In genomic region chr14:104754213-104754851, GRCh38 we compare ENCODE assay signal across 9 cellular contexts. TPM values are rescaled to one million over a fixed set of nuclear protein-coding genes. Genes with fewer than 3 reads are reported as not detected.
DNase-seq lines count a peak whose midpoint lies in the region; ATAC-seq and TF ChIP-seq lines count a peak whose summit lies in the region.
"Had no signal": no experiment of that assay in that cellular context is flagged by ENCODE, and none has a peak within 500 bp of the region (broad histone marks: within the 10 kb centered on the region; RNA-seq: fewer than 3 reads in every experiment).

No MANE protein-coding gene starts in this region.

- TF ChIP-seq CTCF in astrocyte of the cerebellum (IDR thresholded peaks at IDR 0.05; ENCODE audit: low read depth, low read length, missing control alignments) (no peak), right lobe of liver (IDR thresholded peaks at IDR 0.05) (no peak), tibial nerve (IDR thresholded peaks at IDR 0.05) (no peak)

- H3K27ac ChIP-seq in right lobe of liver (peak overlapping the region; percentile 71 to 89 (median 87)), tibial nerve (peak overlapping the region; percentile 86 to 95 (median 93))

- intact Hi-C loops in right lobe of liver (cut with DNase I) = no loop called here

- TF ChIP-seq EP300 in tibial nerve (IDR thresholded peaks at IDR 0.05) = no peak

- H3K27me3 ChIP-seq in right lobe of liver (no peaks in the 10 kb centered on the region), tibial nerve (no peaks in the 10 kb centered on the region)

- peak overlapping the region; percentile 55 for H3K27ac Mint-ChIP-seq in activated T-cell treated with anti-CD3 and anti-CD28 coated beads, Interleukin-2, amount 50 U/mL, for 72 hours

- TF ChIP-seq POLR2A in right lobe of liver (IDR thresholded peaks at IDR 0.05) = no peak
- no peak for TF ChIP-seq POLR2A in tibial nerve (IDR thresholded peaks at IDR 0.05)

- in situ Hi-C loops in astrocyte of the cerebellum (cut with HindIII; ENCODE audit: low sequenced_read_pairs) = no loop called here

- no peak for ATAC-seq in activated T-cell treated with anti-CD3 and anti-CD28 coated beads, Interleukin-2, amount 50 U/mL, for 72 hours (replicated peaks in 1 of 2)
- ATAC-seq in right lobe of liver = no peak
- ATAC-seq in HG03175 (IDR thresholded peaks at IDR 0.05; ENCODE audit: unreplicated experiment) = no peak

- H3K36me3 ChIP-seq in right lobe of liver (peaks cover 4 to 30% (median 7%) of the 10 kb centered on the region in 4 donors), tibial nerve (peaks cover 0 to 43% (median 3%) of the 10 kb centered on the region in 3 donors)

- H3K27me3 Mint-ChIP-seq in activated T-cell treated with anti-CD3 and anti-CD28 coated beads, Interleukin-2, amount 50 U/mL, for 72 hours (ENCODE audit: low read depth) = no peaks in the 10 kb centered on the region

- peaks cover 38% of the 10 kb centered on the region for H3K4me1 Mint-ChIP-seq in activated T-cell treated with anti-CD3 and anti-CD28 coated beads, Interleukin-2, amount 50 U/mL, for 72 hours (ENCODE audit: low read depth)

- no peaks in the 10 kb centered on the region for H3K9me3 Mint-ChIP-seq in activated T-cell treated with anti-CD3 and anti-CD28 coated beads, Interleukin-2, amount 50 U/mL, for 72 hours

- H3K36me3 Mint-ChIP-seq in activated T-cell treated with anti-CD3 and anti-CD28 coated beads, Interleukin-2, amount 50 U/mL, for 72 hours (ENCODE audit: insufficient read depth in 2 of 2) = peaks cover 0 to 2% of the 10 kb centered on the region in 2 donors

- H3K4me3 Mint-ChIP-seq in activated T-cell treated with anti-CD3 and anti-CD28 coated beads, Interleukin-2, amount 50 U/mL, for 72 hours = peak overlapping the region; percentile 91 to 96

- H3K4me3 ChIP-seq in astrocyte of the cerebellum (ENCODE audit: low read depth, low read length) (peak overlapping the region; percentile 87), right lobe of liver (peak overlapping the region; percentile 76 to 99 (median 91)), tibial nerve (peak overlapping the region; percentile 87 to 100 (median 92))

- H3K9me3 ChIP-seq in right lobe of liver = no peaks in the 10 kb centered on the region
- no peaks in the 10 kb centered on the region for H3K9me3 ChIP-seq in tibial nerve

- DNase-seq in activated T-cell treated with anti-CD3 and anti-CD28 coated beads, Interleukin-2, amount 50 U/mL, for 72 hours = no peak
- no peak for DNase-seq in activated T-cell treated with anti-CD3 and anti-CD28 coated beads, Interleukin-2, amount 50 U/mL, for 1 hour
- DNase-seq in astrocyte of the cerebellum (ENCODE audit: low read depth) = no peak
- no peak for DNase-seq in right lobe of liver
- no peak for DNase-seq in tibial nerve (ENCODE audit: low spot score in 2 of 2)
- DNase-seq in H4 (ENCODE audit: low spot score) = no peak
- no peak for DNase-seq in foreskin melanocyte
- DNase-seq: islet precursor cell had no signal

- WGBS in right lobe of liver (ENCODE audit: insufficient coverage, low coverage, low lambda C conversion rate, missing lambda C conversion rate) = 14% methylated on average over 7 of the region's 13 CpGs
- 57 to 63% methylated on average over 13 of the region's 13 CpGs for WGBS in tibial nerve, 2 donors

- H3K4me1 ChIP-seq in right lobe of liver (peaks cover 0 to 42% (median 15%) of the 10 kb centered on the region in 4 donors), tibial nerve (peaks cover 0 to 44% (median 23%) of the 10 kb centered on the region in 4 donors)

RNA-seq across cellular contexts. Expression of gene SIVA1, which starts 1.4 kb away (rescaled TPM):
- total RNA-seq in activated T-cell treated with anti-CD3 and anti-CD28 coated beads, Interleukin-2, amount 50 U/mL, for 72 hours = 10 to 100 TPM; 72.9 TPM
- total RNA-seq in right lobe of liver (100 to 1,000 TPM in 2 of 6 experiments, 10 to 100 TPM in 4; 38.1 to 252 (median 50.6) TPM), tibial nerve (100 to 1,000 TPM; 260 to 422 (median 378) TPM)
- 286 and 381 TPM in 2 replicates for total RNA-seq in H4 (2014; rRNA removed; shearing (Covaris generic))

RNA-seq across cellular contexts. Expression of gene ADSS1, which starts 30.3 kb away (rescaled TPM):
- 1 to 10 TPM; 4.6 to 6.1 TPM for total RNA-seq in activated T-cell treated with anti-CD3 and anti-CD28 coated beads, Interleukin-2, amount 50 U/mL, for 72 hours
- total RNA-seq in right lobe of liver (10 to 100 TPM in 5 of 6 experiments, 1 to 10 TPM in 1; 8.1 to 50.5 (median 36.8) TPM), tibial nerve (10 to 100 TPM in 1 of 4 donors, 1 to 10 TPM in 3; 4.8 to 11.4 (median 6.3) TPM)
- total RNA-seq in H4 (2014; rRNA removed; shearing (Covaris generic)) = 3.7 and 4.0 TPM in 2 replicates

RNA-seq across cellular contexts. Expression of gene AKT1, which starts 41.2 kb away (rescaled TPM):
- total RNA-seq in activated T-cell treated with anti-CD3 and anti-CD28 coated beads, Interleukin-2, amount 50 U/mL, for 72 hours = 100 to 1,000 TPM in 1 of 2 donors, 10 to 100 TPM in 1; 98.0 to 113 TPM
- total RNA-seq in right lobe of liver (10 to 100 TPM; 66.7 to 92.1 (median 83.9) TPM), tibial nerve (100 to 1,000 TPM; 130 to 199 (median 144) TPM)
- 86.5 and 127 TPM in 2 replicates for total RNA-seq in H4 (2014; rRNA removed; shearing (Covaris generic))

RNA-seq across cellular contexts. Expression of gene ZBTB42, which starts 46.6 kb away (rescaled TPM):
- total RNA-seq in activated T-cell treated with anti-CD3 and anti-CD28 coated beads, Interleukin-2, amount 50 U/mL, for 72 hours = 1 to 10 TPM; 2.5 to 3.0 TPM
- total RNA-seq in right lobe of liver (10 to 100 TPM in 2 of 6 experiments, 1 to 10 TPM in 4; 2.2 to 13.7 (median 3.6) TPM), tibial nerve (10 to 100 TPM in 1 of 4 donors, 1 to 10 TPM in 3; 5.9 to 12.3 (median 6.7) TPM)
- 0.83 and 2.9 TPM in 2 replicates for total RNA-seq in H4 (2014; rRNA removed; shearing (Covaris generic))
